Comparison of ENCODE assay signal across 26 cellular contexts in the genomic region with DNA sequence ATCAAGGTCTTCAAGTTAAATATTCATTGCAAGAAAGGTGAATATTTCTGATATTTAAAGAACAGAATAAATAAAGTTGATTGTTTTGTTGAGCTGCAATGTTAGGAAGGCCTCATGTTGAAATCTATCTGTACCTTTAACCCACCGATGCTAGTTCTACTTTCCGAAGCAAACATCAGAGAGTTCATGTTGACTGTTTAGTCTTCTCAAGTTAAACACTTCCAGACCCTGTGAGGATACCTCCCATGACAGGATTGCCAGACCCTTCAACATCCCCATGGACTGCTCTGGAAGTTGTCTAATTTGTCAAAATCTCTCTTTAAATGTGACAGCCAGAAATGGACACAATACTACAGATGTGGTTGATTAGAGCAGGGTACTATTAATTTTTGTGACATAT. TPM values are rescaled to one million over a fixed set of nuclear protein-coding genes. Genes with fewer than 3 reads are reported as not detected.
DNase-seq lines count a peak whose midpoint lies in the region; ATAC-seq, FAIRE-seq and TF ChIP-seq lines count a peak whose summit lies in the region.
"Had no signal": no experiment of that assay in that cellular context is flagged by ENCODE, and none has a peak within 500 bp of the region (broad histone marks: within the 10 kb centered on the region; RNA-seq: fewer than 3 reads in every experiment).

No MANE protein-coding gene starts in this region.

- H3K9ac ChIP-seq in HepG2 (ENCODE audit: insufficient read depth, low read depth, low read length) (peak overlapping the region; percentile 60), skeletal muscle satellite cell (ENCODE audit: low read depth, low read length) (no peak overlapping the region)
- H3K9ac ChIP-seq: BLaER1 treated with 17β-estradiol and CSF1 and Interleukin-3, amounts not matched to agents 10 nM and 100 nM had no signal

- peaks cover 8% of the 10 kb centered on the region; the same call in 1 of the 2 replicates for H3K27me3 Mint-ChIP-seq in WTC11 (ENCODE audit: low read depth)

- TF ChIP-seq POLR2A in HepG2 (IDR thresholded peaks at IDR 0.05; ENCODE audit: insufficient read depth in 1 of 2, low read depth in 2 of 2, low read length in 2 of 2) = no peak

- WGBS in HepG2 (ENCODE audit: low lambda C conversion rate) = 0% methylated on average over 2 of the region's 2 CpGs

- in situ Hi-C loops in HepG2 (cut with HindIII; ENCODE audit: extremely low pct_ligation_motif_present, low pct_unique_long_range_greater_than_20kb) = no loop called here

- POLR2A ChIA-PET in WTC11 (lab: Charles Lee) (no interaction called here), HepG2 (lab: Yijun Ruan, JAX) (interaction anchor here (0.9 to 2.4 kb wide), 7 partner anchors 8 to 319 kb away, joined by 3 to 8 read pairs (median 4); no protein-coding TSS in a partner anchor)

- no peaks in the 10 kb centered on the region for H4K20me1 ChIP-seq in HepG2 (ENCODE audit: insufficient read depth, low read length)
- H4K20me1 ChIP-seq: BLaER1 treated with 17β-estradiol and CSF1 and Interleukin-3, amounts not matched to agents 10 nM and 100 nM had no signal

- peak in 1 of 2 experiments; percentile 91; a peak in 2 of 4 replicates for TF ChIP-seq EP300 in HepG2 (IDR thresholded peaks at IDR 0.05; ENCODE audit: low read depth in 2 of 2, low read length in 2 of 2)
- TF ChIP-seq EP300 in HepG2 (CRISPR knock-in tag; IDR thresholded peaks at IDR 0.05; ENCODE audit: borderline replicate concordance) = no peak; the same call in 1 of the 2 replicates

- H3K9me3 ChIP-seq in HepG2 (ENCODE audit: low read length) (no peaks in the 10 kb centered on the region), skeletal muscle satellite cell (replicated peaks; ENCODE audit: low read length) (no peaks in the 10 kb centered on the region)
- H3K9me3 ChIP-seq: Peyer's patch, prostate gland, thyroid gland, vagina had no signal

- TF ChIP-seq RAD21 in HepG2 (CRISPR knock-in tag; IDR thresholded peaks at IDR 0.05) = no peak

- H3K4me3 Mint-ChIP-seq in WTC11 = no peak overlapping the region
- H3K4me3 Mint-ChIP-seq: activated CD8-positive, alpha-beta T cell treated with anti-CD3 and anti-CD28 coated beads for 36 hours; activated T-helper 1 cell treated with anti-CD3 and anti-CD28 coated beads, Interleukin-12 subunit alpha, Interleukin-12 subunit beta, Interleukin-2, Interleukin-4 antibody, amounts not matched to agents 30 ng/mL and 10 ng/mL and 1 ng/mL, durations not matched to agents 14 hours and 24 hours and 36 hours; IgD-negative memory B cell; immature natural killer cell had no signal

- ATAC-seq in WTC11 (no peak), HepG2 (peak; percentile 94), GM21576 (IDR thresholded peaks at IDR 0.05; ENCODE audit: unreplicated experiment) (no peak), GM21529 (IDR thresholded peaks at IDR 0.05; ENCODE audit: unreplicated experiment) (no peak)
- ATAC-seq: activated CD8-positive, alpha-beta T cell treated with anti-CD3 and anti-CD28 coated beads for 36 hours; HCT116; sciatic nerve had no signal

- H3K4me3 ChIP-seq in HepG2 (replicated peaks in 1 of 3; ENCODE audit: insufficient read depth in 1 of 3, low read depth in 2 of 3, low read length in 3 of 3) = peak overlapping the region in 2 of 3 experiments; percentile 14 to 45; a peak in 1 of 6 replicates
- H3K4me3 ChIP-seq in skeletal muscle satellite cell (ENCODE audit: low read length) = no peak overlapping the region
- H3K4me3 ChIP-seq: BLaER1 treated with 17β-estradiol and CSF1 and Interleukin-3, amounts not matched to agents 10 nM and 100 nM; Peyer's patch; prostate gland; thyroid gland; vagina had no signal

- peaks cover 55% of the 10 kb centered on the region for H3K4me1 Mint-ChIP-seq in WTC11

- no peaks in the 10 kb centered on the region for H3K36me3 ChIP-seq in HepG2 (replicated peaks in 1 of 2; ENCODE audit: control insufficient read depth in 1 of 2, insufficient read depth in 2 of 2, low read length in 2 of 2)
- no peaks in the 10 kb centered on the region for H3K36me3 ChIP-seq in skeletal muscle satellite cell (ENCODE audit: insufficient read depth, low read length)
- H3K36me3 ChIP-seq: BLaER1 treated with 17β-estradiol and CSF1 and Interleukin-3, amounts not matched to agents 10 nM and 100 nM; Peyer's patch; prostate gland; thyroid gland; vagina had no signal

- H3K36me3 Mint-ChIP-seq in WTC11 = no peaks in the 10 kb centered on the region
- H3K36me3 Mint-ChIP-seq: IgD-negative memory B cell, immature natural killer cell had no signal

- peak overlapping the region; percentile 37; the same call in 1 of the 2 replicates for H3K27ac Mint-ChIP-seq in WTC11
- H3K27ac Mint-ChIP-seq: activated CD8-positive, alpha-beta T cell treated with anti-CD3 and anti-CD28 coated beads for 36 hours; activated T-helper 1 cell treated with anti-CD3 and anti-CD28 coated beads, Interleukin-12 subunit alpha, Interleukin-12 subunit beta, Interleukin-2, Interleukin-4 antibody, amounts not matched to agents 30 ng/mL and 10 ng/mL and 1 ng/mL, durations not matched to agents 14 hours and 24 hours and 36 hours; IgD-negative memory B cell; immature natural killer cell had no signal

- DNase-seq in NCI-H1092 treated with DMSO at 0.1 percent for 48 hours (lab: John Stamatoyannopoulos, UW) (peak; percentile 87), WTC11 (ENCODE audit: low spot score) (no peak), HepG2 (ENCODE audit: low spot score) (peak; percentile 87), amygdala (lab: John Stamatoyannopoulos, UW) (no peak)
- DNase-seq: activated CD8-positive, alpha-beta memory T cell treated with anti-CD3 and anti-CD28 coated beads, Interleukin-2, amount 50 U/mL, for 48 hours; activated CD8-positive, alpha-beta T cell treated with anti-CD3 and anti-CD28 coated beads for 36 hours; activated naive CD4-positive, alpha-beta T cell treated with Interleukin-2 at 50 U/mL for 16 hours; immature natural killer cell; mesenchymal stem cell; NCI-H187; Peyer's patch; SHP77; stimulated activated CD4-positive, alpha-beta T cell treated with anti-CD3 and anti-CD28 coated beads, Interleukin-4, amount 100 ng/mL, for 1 hour; SW 1271; thyroid gland had no signal

- H3K27ac ChIP-seq in HepG2 (ENCODE audit: extremely low read length, insufficient read depth, low read length) = peak overlapping the region; percentile 78
- H3K27ac ChIP-seq: BLaER1 treated with 17β-estradiol and CSF1 and Interleukin-3, amounts not matched to agents 10 nM and 100 nM; Peyer's patch; prostate gland; thyroid gland; vagina had no signal

- FAIRE-seq in HepG2 (lab: Jason Lieb, UNC) = peak; percentile 81
- FAIRE-seq: GM12891 had no signal

- BruUV-seq in HepG2 (replicated peaks; lab: Mats Ljungman, UMichigan) = no TSS peak

- TF ChIP-seq CTCF in WTC11 (IDR thresholded peaks at IDR 0.05) (no peak), HepG2 (CRISPR knock-in tag; IDR thresholded peaks at IDR 0.05) (no peak)

- CTCF ChIA-PET in WTC11 (lab: Charles Lee) (no interaction called here), HepG2 (lab: Yijun Ruan, JAX; ENCODE audit: low intra/inter-chr PET ratio, low total read pairs) (no interaction called here)

- H3K4me1 ChIP-seq in HepG2 (ENCODE audit: insufficient read depth, low read length) (peaks cover 74% of the 10 kb centered on the region), skeletal muscle satellite cell (ENCODE audit: control insufficient read depth, insufficient read depth, low read length) (no peaks in the 10 kb centered on the region)
- H3K4me1 ChIP-seq: prostate gland had no signal

- intact Hi-C loops in HepG2 (cut with micrococcal nuclease; ENCODE audit: unreplicated experiment) = loop anchor here (5.0 kb wide), 1 partner anchor 52 kb away; no protein-coding TSS in a partner anchor

- H3K27me3 ChIP-seq in HepG2 (ENCODE audit: control insufficient read depth in 1 of 2, insufficient read depth in 2 of 2, low read length in 2 of 2) = no peaks in the 10 kb centered on the region
- no peaks in the 10 kb centered on the region for H3K27me3 ChIP-seq in skeletal muscle satellite cell (ENCODE audit: control insufficient read depth, insufficient read depth, low read length)
- H3K27me3 ChIP-seq: Peyer's patch, thyroid gland, vagina had no signal

- H3K79me2 ChIP-seq in HepG2 (ENCODE audit: insufficient read depth, low read length) = peaks cover 98% of the 10 kb centered on the region

- H2AFZ ChIP-seq in HepG2 (ENCODE audit: low read length) = no peak overlapping the region

- no peaks in the 10 kb centered on the region for H3K9me3 Mint-ChIP-seq in WTC11
- H3K9me3 Mint-ChIP-seq: activated CD8-positive, alpha-beta T cell treated with anti-CD3 and anti-CD28 coated beads for 36 hours; activated T-helper 1 cell treated with anti-CD3 and anti-CD28 coated beads, Interleukin-12 subunit alpha, Interleukin-12 subunit beta, Interleukin-2, Interleukin-4 antibody, amounts not matched to agents 30 ng/mL and 10 ng/mL and 1 ng/mL, durations not matched to agents 14 hours and 24 hours and 36 hours; IgD-negative memory B cell; immature natural killer cell had no signal

- H3K4me2 ChIP-seq in HepG2 (ENCODE audit: low read depth, low read length) (peak overlapping the region; percentile 70), skeletal muscle satellite cell (ENCODE audit: low read length) (peak overlapping the region; percentile 46)
- H3K4me2 ChIP-seq: BLaER1 treated with 17β-estradiol and CSF1 and Interleukin-3, amounts not matched to agents 10 nM and 100 nM had no signal

RNA-seq across cellular contexts. Expression of gene SGCE, which starts 5.3 kb away (rescaled TPM):
- total RNA-seq in WTC11 (2021) (19.0 to 25.3 TPM (median 24.2 TPM) in 3 replicates), HepG2 (2016; rRNA removed; fragmentation: Illumina TruSeq; extraction: Trizol) (31.4 and 52.3 TPM in 2 replicates)
- total RNA-seq in HepG2 (2016; cell fraction: cytosol; rRNA removed; fragmentation: Illumina TruSeq; extraction: Trizol; ENCODE audit: low read depth) = 14.7 and 17.0 TPM in 2 replicates
- 30.4 and 54.9 TPM in 2 replicates for total RNA-seq in HepG2 (2016; cell fraction: insoluble cytoplasmic fraction; rRNA removed; fragmentation: Illumina TruSeq; extraction: Trizol)
- 16.8 and 20.3 TPM in 2 replicates for total RNA-seq in HepG2 (2016; cell fraction: membrane; rRNA removed; fragmentation: Illumina TruSeq; extraction: Trizol)
- 83.5 and 85.0 TPM in 2 replicates for total RNA-seq in HepG2 (2016; cell fraction: nucleus; rRNA removed; fragmentation: Illumina TruSeq; extraction: Trizol)
- polyA plus RNA-seq in HepG2 (2011; rRNA removed) = 62.6 and 71.1 TPM in 2 replicates
- polyA plus RNA-seq in HepG2 (2011; cell fraction: cytosol; rRNA removed) = 29.7 and 44.7 TPM in 2 replicates
- 29.7 and 30.8 TPM in 2 replicates for polyA plus RNA-seq in HepG2 (2011; cell fraction: nucleus; rRNA removed)
- polyA plus RNA-seq in HepG2 (2012) = 47.2 and 47.4 TPM in 2 replicates
- polyA plus RNA-seq in HepG2 (2016; cell fraction: cytosol; fragmentation: Illumina TruSeq; extraction: Trizol; ENCODE audit: low read depth) = 5.9 and 6.7 TPM in 2 replicates
- polyA plus RNA-seq in HepG2 (2016; cell fraction: insoluble cytoplasmic fraction; fragmentation: Illumina TruSeq; extraction: Trizol; ENCODE audit: low read depth) = 32.2 and 33.8 TPM in 2 replicates
- 9.8 and 11.5 TPM in 2 replicates for polyA plus RNA-seq in HepG2 (2016; cell fraction: membrane; fragmentation: Illumina TruSeq; extraction: Trizol; ENCODE audit: low read depth)
- polyA plus RNA-seq in HepG2 (2016; cell fraction: nucleus; fragmentation: Illumina TruSeq; extraction: Trizol; ENCODE audit: insufficient read depth, low read depth) = 68.6 and 78.9 TPM in 2 replicates
- 27.3 and 48.1 TPM in 2 replicates for polyA minus RNA-seq in HepG2 (2011; rRNA and poly(A)+ RNA removed; ENCODE audit: low replicate concordance)
- 21.7 and 23.1 TPM in 2 replicates for polyA minus RNA-seq in HepG2 (2011; cell fraction: cytosol; rRNA and poly(A)+ RNA removed)
- polyA minus RNA-seq in HepG2 (2011; cell fraction: nucleus; rRNA and poly(A)+ RNA removed) = 186 and 198 TPM in 2 replicates
- total RNA-seq in skeletal muscle satellite cell (2012; rRNA removed) = 47.7 and 49.8 TPM in 2 replicates
- total RNA-seq: activated T-helper 1 cell treated with anti-CD3 and anti-CD28 coated beads, Interleukin-12 subunit alpha, Interleukin-12 subunit beta, Interleukin-2, Interleukin-4 antibody, amounts not matched to agents 30 ng/mL and 10 ng/mL and 1 ng/mL, durations not matched to agents 14 hours and 24 hours and 36 hours had no signal

Comparison
In these comparisons a context has a peak if more than half of its experiments do, and no peak if none do; other contexts are left out.
1. DNase-seq: peak in NCI-H1092 treated with DMSO at 0.1 percent for 48 hours (single experiment) and HepG2 (single experiment); none in WTC11 (single experiment) and amygdala (0 of 56).